18 cellular contexts compared by ENCODE assay signal in genomic region chr14:88842414-88842813, GRCh38. TPM values are rescaled to one million over a fixed set of nuclear protein-coding genes. Genes with fewer than 3 reads are reported as not detected.
"Had no signal": no experiment of that assay in that cellular context is flagged by ENCODE, and none has a peak within 500 bp of the region (broad histone marks: within the 10 kb centered on the region; RNA-seq: fewer than 3 reads in every experiment).

No MANE protein-coding gene starts in this region.

- ATAC-seq: heart left ventricle; mucosa of descending colon; natural killer cell; stimulated activated effector memory CD8-positive, alpha-beta T cell treated with anti-CD3 and anti-CD28 coated beads, Interleukin-12 subunit alpha, Interleukin-12 subunit beta, amount 100 ng/mL, for 72 hours; stimulated activated naive CD8-positive, alpha-beta T cell treated with anti-CD3 and anti-CD28 coated beads, Interleukin-15, Interleukin-2, amounts not matched to agents 100 U/mL and 50 U/mL, for 24 hours had no signal

- H3K27ac ChIP-seq: colonic mucosa, heart left ventricle, right atrium auricular region, suprapubic skin, thyroid gland had no signal

- DNase-seq: colonic mucosa; dermis blood vessel endothelial cell; effector CD4-positive, alpha-beta T cell; endodermal cell; erythroblast; foreskin melanocyte; heart left ventricle; hippocampal formation; mucosa of descending colon; natural killer cell; stimulated activated CD4-positive, alpha-beta T cell treated with anti-CD3 and anti-CD28 coated beads, Interleukin-4, amount 100 ng/mL, for 1 hour; stimulated activated CD8-positive, alpha-beta memory T cell treated with anti-CD3 and anti-CD28 coated beads, Interleukin-4, amount 100 ng/mL, for 48 hours; stimulated activated naive CD8-positive, alpha-beta T cell treated with anti-CD3 and anti-CD28 coated beads, Interleukin-15, Interleukin-2, amounts not matched to agents 100 U/mL and 50 U/mL, for 24 hours; thyroid gland had no signal

- H3K36me3 ChIP-seq: colonic mucosa, right atrium auricular region had no signal

- H3K9me3 ChIP-seq: colonic mucosa, heart left ventricle, mucosa of descending colon, right atrium auricular region, suprapubic skin, thyroid gland had no signal

- H3K27me3 ChIP-seq: colonic mucosa, heart left ventricle, right atrium auricular region, suprapubic skin, thyroid gland had no signal

- H3K4me1 ChIP-seq: colonic mucosa, right atrium auricular region, suprapubic skin had no signal

- H3K4me3 ChIP-seq: colonic mucosa, heart left ventricle, mucosa of descending colon, right atrium auricular region, suprapubic skin, thyroid gland had no signal

RNA-seq across cellular contexts. Expression of gene EML5, which starts 49.7 kb away (rescaled TPM):
- total RNA-seq: endothelial cell of umbilical vein had no signal
- polyA plus RNA-seq: endothelial cell of umbilical vein had no signal
